Comparison of ENCODE assay signal across 19 cellular contexts in the genomic region with DNA sequence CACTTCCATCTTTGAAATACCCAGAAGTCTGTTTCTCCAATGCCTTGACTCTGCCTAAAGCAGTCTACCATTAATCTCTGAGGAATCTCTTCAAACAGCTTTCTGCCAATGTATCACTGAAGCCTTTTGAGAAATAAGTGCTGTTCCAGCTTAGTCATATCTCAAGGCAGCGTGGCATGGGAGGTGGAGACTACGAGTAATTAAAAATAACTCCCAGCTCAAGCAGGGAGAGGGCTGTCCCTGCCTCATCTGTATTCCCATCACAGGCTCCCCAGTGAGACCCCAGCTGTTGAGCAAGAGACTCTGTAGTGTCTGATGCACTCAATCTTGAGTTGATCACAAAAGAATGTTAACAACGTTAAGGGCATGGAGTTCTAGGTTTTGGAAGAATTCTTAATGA.
DNase-seq lines count a peak whose midpoint lies in the region; ATAC-seq, FAIRE-seq and TF ChIP-seq lines count a peak whose summit lies in the region.
"Had no signal": no experiment of that assay in that cellular context is flagged by ENCODE, and none has a peak within 500 bp of the region (broad histone marks: within the 10 kb centered on the region; RNA-seq: fewer than 3 reads in every experiment).

No MANE protein-coding gene starts in this region.

- DNase-seq in EH (ENCODE audit: low read depth) (peak; percentile 96), RCC 7860 (ENCODE audit: low spot score) (peak; percentile 21), fibroblast of peridontal ligament (ENCODE audit: extremely low read depth) (peak; percentile 5), retinal pigment epithelial cell (ENCODE audit: low read depth) (peak; percentile 24), HT-29 (ENCODE audit: low spot score) (no peak), cerebellar cortex (ENCODE audit: low spot score) (no peak)
- DNase-seq: activated CD4-positive, alpha-beta T cell treated with anti-CD3 and anti-CD28 coated beads for 4 hours; activated T-cell treated with anti-CD3 and anti-CD28 coated beads, Interleukin-2, amount 50 U/mL, for 24 hours; CD8-positive, alpha-beta memory T cell; islet precursor cell; NCI-H1092 treated with DMSO at 0.1 percent for 48 hours; NCI-H526 had no signal

- ATAC-seq in GM19463 (IDR thresholded peaks at IDR 0.05; ENCODE audit: unreplicated experiment) = no peak
- ATAC-seq in activated CD4-positive, CD25-positive, alpha-beta regulatory T cell treated with anti-CD3 and anti-CD28 coated beads, Interleukin-2, amount 50 U/mL, for 24 hours = no peak
- ATAC-seq: Panc1; stimulated activated memory B cell treated with anti-CD40 and anti-IgM and Interleukin-4, amounts not matched to agents 10 μg/mL and 1 μg/mL and 100 μg/mL, for 72 hours had no signal

- TF ChIP-seq CTCF in retinal pigment epithelial cell (conservative IDR thresholded peaks at IDR 0.05; ENCODE audit: low read depth, low read length) = no peak

- no peak overlapping the region for H3K4me3 ChIP-seq in retinal pigment epithelial cell (ENCODE audit: low read length)
- H3K4me3 ChIP-seq: adrenal gland had no signal

- no peak for FAIRE-seq in RCC 7860 (lab: Jason Lieb, UNC)
- FAIRE-seq: G401.6, urothelium cell line had no signal

Comparison
In these comparisons a context has a peak if more than half of its experiments do, and no peak if none do; other contexts are left out.
1. DNase-seq: peak in EH (single experiment), RCC 7860 (single experiment), fibroblast of peridontal ligament (single experiment) and retinal pigment epithelial cell (single experiment); none in HT-29 (single experiment) and cerebellar cortex (single experiment).